ENCODE assay signal across 1 cellular context in the genomic region with DNA sequence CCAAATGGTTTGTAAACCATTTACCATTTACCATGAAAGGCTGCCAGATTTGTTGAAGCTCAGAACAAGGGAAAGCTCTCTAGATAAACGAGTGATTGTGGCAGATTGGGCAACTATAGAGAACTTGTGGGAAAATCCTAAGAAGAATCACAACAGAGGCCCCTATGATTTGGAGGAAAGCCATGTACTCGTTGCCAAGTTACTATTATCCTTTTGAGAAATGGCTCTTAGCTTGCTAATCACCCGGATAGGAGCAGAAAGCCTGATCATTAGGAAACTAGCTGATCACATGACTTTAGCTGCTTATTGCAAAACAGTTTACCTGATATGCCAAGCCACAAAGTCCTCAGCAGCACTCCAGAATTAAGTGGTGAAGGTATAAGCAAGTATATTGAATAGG.
TF ChIP-seq lines count a peak whose summit lies in the region.

No MANE protein-coding gene starts in this region.

TF ChIP-seq in WTC11, 78 proteins besides CTCF, POLR2A, EP300 and RAD21 (continued from another document):
- TF ChIP-seq, protein P1, sequence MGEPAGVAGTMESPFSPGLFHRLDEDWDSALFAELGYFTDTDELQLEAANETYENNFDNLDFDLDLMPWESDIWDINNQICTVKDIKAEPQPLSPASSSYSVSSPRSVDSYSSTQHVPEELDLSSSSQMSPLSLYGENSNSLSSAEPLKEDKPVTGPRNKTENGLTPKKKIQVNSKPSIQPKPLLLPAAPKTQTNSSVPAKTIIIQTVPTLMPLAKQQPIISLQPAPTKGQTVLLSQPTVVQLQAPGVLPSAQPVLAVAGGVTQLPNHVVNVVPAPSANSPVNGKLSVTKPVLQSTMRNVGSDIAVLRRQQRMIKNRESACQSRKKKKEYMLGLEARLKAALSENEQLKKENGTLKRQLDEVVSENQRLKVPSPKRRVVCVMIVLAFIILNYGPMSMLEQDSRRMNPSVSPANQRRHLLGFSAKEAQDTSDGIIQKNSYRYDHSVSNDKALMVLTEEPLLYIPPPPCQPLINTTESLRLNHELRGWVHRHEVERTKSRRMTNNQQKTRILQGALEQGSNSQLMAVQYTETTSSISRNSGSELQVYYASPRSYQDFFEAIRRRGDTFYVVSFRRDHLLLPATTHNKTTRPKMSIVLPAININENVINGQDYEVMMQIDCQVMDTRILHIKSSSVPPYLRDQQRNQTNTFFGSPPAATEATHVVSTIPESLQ (CRISPR knock-in tag; IDR thresholded peaks at IDR 0.05), result no peak
- TF ChIP-seq MYBL2 (CRISPR knock-in tag; IDR thresholded peaks at IDR 0.05), result no peak
- no peak for TF ChIP-seq SP1 (CRISPR knock-in tag; conservative IDR thresholded peaks at IDR 0.05)
- TF ChIP-seq, protein P2, sequence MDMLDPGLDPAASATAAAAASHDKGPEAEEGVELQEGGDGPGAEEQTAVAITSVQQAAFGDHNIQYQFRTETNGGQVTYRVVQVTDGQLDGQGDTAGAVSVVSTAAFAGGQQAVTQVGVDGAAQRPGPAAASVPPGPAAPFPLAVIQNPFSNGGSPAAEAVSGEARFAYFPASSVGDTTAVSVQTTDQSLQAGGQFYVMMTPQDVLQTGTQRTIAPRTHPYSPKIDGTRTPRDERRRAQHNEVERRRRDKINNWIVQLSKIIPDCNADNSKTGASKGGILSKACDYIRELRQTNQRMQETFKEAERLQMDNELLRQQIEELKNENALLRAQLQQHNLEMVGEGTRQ (CRISPR knock-in tag; IDR thresholded peaks at IDR 0.05), result no peak
- no peak for TF ChIP-seq MXD4 (CRISPR knock-in tag; IDR thresholded peaks at IDR 0.05; ENCODE audit: borderline replicate concordance)
- no peak for TF ChIP-seq GTF2I (CRISPR knock-in tag; conservative IDR thresholded peaks at IDR 0.05)
- no peak for TF ChIP-seq TP53 (CRISPR knock-in tag; IDR thresholded peaks at IDR 0.05)
- TF ChIP-seq KAT7 (CRISPR knock-in tag; IDR thresholded peaks at IDR 0.05; ENCODE audit: borderline replicate concordance), result no peak
- no peak for TF ChIP-seq HMGA2 (CRISPR knock-in tag; IDR thresholded peaks at IDR 0.05)
